13 cellular contexts compared by ENCODE assay signal in the genomic region with DNA sequence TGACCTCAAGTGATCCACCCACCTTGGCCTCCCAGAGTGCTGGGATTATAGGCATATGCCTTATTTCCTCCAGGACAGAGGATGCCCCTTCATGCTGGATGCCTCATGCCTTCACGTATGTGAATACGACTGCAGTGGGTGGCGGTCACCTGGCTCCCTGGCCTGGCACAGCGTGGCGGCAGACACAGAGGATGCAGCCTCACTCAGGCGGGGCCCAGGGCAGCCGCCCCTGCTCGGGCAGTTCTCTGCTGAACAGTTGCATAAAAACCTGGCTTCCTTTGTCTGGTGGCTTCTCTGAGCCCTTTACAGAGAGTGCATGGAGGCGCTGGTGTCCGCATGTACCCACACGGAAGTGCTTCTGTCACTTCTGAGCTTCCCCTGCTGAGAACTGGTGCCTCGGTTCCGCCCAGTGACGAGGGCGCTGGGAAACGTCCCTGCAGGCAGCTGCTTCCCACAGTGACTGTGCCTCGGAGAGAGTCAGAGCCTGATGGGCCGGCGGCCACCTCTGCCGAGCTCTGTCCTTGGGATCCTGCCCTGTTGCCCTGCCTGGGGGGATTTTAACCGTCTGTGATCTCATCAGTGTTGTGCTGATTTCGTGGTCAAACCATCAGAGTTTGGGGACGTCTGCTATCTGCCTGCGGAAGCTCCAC.
DNase-seq lines count a peak whose midpoint lies in the region; ATAC-seq lines count a peak whose summit lies in the region.
"Had no signal": no experiment of that assay in that cellular context is flagged by ENCODE, and none has a peak within 500 bp of the region (broad histone marks: within the 10 kb centered on the region; RNA-seq: fewer than 3 reads in every experiment).

No MANE protein-coding gene starts in this region.

- intact Hi-C loops in Right ventricle myocardium superior (cut with DNase I) (no loop called here), posterior vena cava (cut with DNase I) (no loop called here)

- DNase-seq in EL, result peak; percentile 66
- DNase-seq in RPMI7951 (ENCODE audit: low read depth), result peak; percentile 95
- peak; percentile 73 for DNase-seq in Right ventricle myocardium superior
- DNase-seq in posterior vena cava (ENCODE audit: low spot score), result peak; percentile 89
- DNase-seq in HCEC 1CT, result no peak
- DNase-seq in GDM1 (lab: John Stamatoyannopoulos, UW), result no peak
- DNase-seq: activated T-cell treated with anti-CD3 and anti-CD28 coated beads for 4 hours, COR-L47, GOT3, NCI-H1105, NCI-H774, SHP77 had no signal

- ATAC-seq in Right ventricle myocardium superior (ENCODE audit: poor library complexity), result peak; percentile 54
- no peak for ATAC-seq in GM18519 (IDR thresholded peaks at IDR 0.05; ENCODE audit: low FRiP score, unreplicated experiment)

Comparison
In these comparisons a context has a peak if more than half of its experiments do, and no peak if none do; other contexts are left out.
1. DNase-seq: peak in EL (single experiment), RPMI7951 (single experiment), Right ventricle myocardium superior (single experiment) and posterior vena cava (single experiment); none in HCEC 1CT (single experiment) and GDM1 (single experiment).